ENCODE assay signal across 10 cellular contexts in genomic region chr7:116212859-116213258, GRCh38. TPM values are rescaled to one million over a fixed set of nuclear protein-coding genes. Genes with fewer than 3 reads are reported as not detected.
DNase-seq lines count a peak whose midpoint lies in the region; ATAC-seq, FAIRE-seq and TF ChIP-seq lines count a peak whose summit lies in the region.
"Had no signal": no experiment of that assay in that cellular context is flagged by ENCODE, and none has a peak within 500 bp of the region (broad histone marks: within the 10 kb centered on the region; RNA-seq: fewer than 3 reads in every experiment).

No MANE protein-coding gene starts in this region.

- H3K27me3 ChIP-seq in AG04450 (ENCODE audit: control insufficient read depth, insufficient read depth, low read length) (no peaks in the 10 kb centered on the region), K562 (ENCODE audit: control insufficient read depth in 2 of 2, insufficient read depth in 2 of 2, low read length in 2 of 2) (no peaks in the 10 kb centered on the region)

- H3K27ac ChIP-seq in AG04450 (ENCODE audit: low read depth, low read length) (no peak overlapping the region), K562 (ENCODE audit: extremely low read depth, low read depth, low read length) (peak overlapping the region; percentile 88; the same call in 1 of the 3 replicates), substantia nigra (ENCODE audit: low read depth, low read length, poor library complexity, severe bottlenecking) (no peak overlapping the region)

- intact Hi-C loops in K562 (cut with micrococcal nuclease) (loop anchor here (5.0 to 10.0 kb wide), 5 partner anchors 289 to 1972 kb away; partner anchors contain the start of genes LSM8 and ST7), lower leg skin (cut with DNase I; ENCODE audit: low total_unique reads) (no loop called here)

- H3K4me1 ChIP-seq in K562 (replicated peaks in 1 of 2; ENCODE audit: control insufficient read depth in 2 of 2, insufficient read depth in 2 of 2, low read length in 2 of 2): peaks cover 10 to 32% of the 10 kb centered on the region in 2 experiments

- BruUV-seq in K562 (replicated peaks; lab: Mats Ljungman, UMichigan): no TSS peak

- peaks cover 34 to 65% (median 55%) of the 10 kb centered on the region in 3 donors for H3K4me1 Mint-ChIP-seq in naive B cell

- TF ChIP-seq POLR2A in K562 (conservative IDR thresholded peaks at IDR 0.05) (no peak), lower leg skin (IDR thresholded peaks at IDR 0.05) (no peak)

- H3K9me3 ChIP-seq in AG04450 (ENCODE audit: control insufficient read depth, insufficient read depth, low read length) (no peaks in the 10 kb centered on the region), K562 (replicated peaks; ENCODE audit: control insufficient read depth, insufficient read depth, low read depth, low read length) (no peaks in the 10 kb centered on the region)

- H3K27ac Mint-ChIP-seq in naive B cell: peak overlapping the region in 3 of 6 donors; percentile 83 to 91 (median 83)

- H3K36me3 Mint-ChIP-seq in naive B cell: no peaks in the 10 kb centered on the region

- no peak for TF ChIP-seq EP300 in K562 (IDR thresholded peaks at IDR 0.05; ENCODE audit: low read length)

- peaks cover 56% of the 10 kb centered on the region for H3K79me2 ChIP-seq in K562 (ENCODE audit: control insufficient read depth, insufficient read depth, low read length)

- H3K9me1 ChIP-seq in K562 (ENCODE audit: control insufficient read depth, insufficient read depth, low read length): no peaks in the 10 kb centered on the region

- DNase-seq in AG04450 (ENCODE audit: low read depth, low spot score) (no peak), HCEC 1CT (peak; percentile 73), K562 (ENCODE audit: extremely low read depth in 1 of 4, low spot score in 3 of 4) (no peak), naive B cell (no peak), SIG-M5 treated with dmso at 0.1 percent for 504 hours (lab: John Stamatoyannopoulos, UW; ENCODE audit: unreplicated experiment) (no peak), lower leg skin (ENCODE audit: low spot score in 2 of 2) (no peak), mesenteric fat pad (ENCODE audit: low spot score) (no peak), substantia nigra (lab: John Stamatoyannopoulos, UW) (no peak)
- DNase-seq: activated effector memory CD4-positive, alpha-beta T cell treated with anti-CD3 and anti-CD28 coated beads, Interleukin-2, amount 50 U/mL, for 16 hours; NCI-H345 had no signal

- H2AFZ ChIP-seq in K562 (ENCODE audit: low read depth, low read length): no peak overlapping the region

- H3K4me2 ChIP-seq in K562 (ENCODE audit: insufficient read depth, low read length): peak overlapping the region; percentile 90

- H3K4me3 ChIP-seq in AG04450 (ENCODE audit: low read depth, low read length) (peak overlapping the region; percentile 80), K562 (peak overlapping the region; percentile 74; the same call in 1 of the 2 replicates), lower leg skin (ENCODE audit: low read depth, poor library complexity, severe bottlenecking) (no peak overlapping the region)

- TF ChIP-seq CTCF in AG04450 (IDR thresholded peaks at IDR 0.05; ENCODE audit: low read depth, low read length) (no peak), K562 (IDR thresholded peaks at IDR 0.05 in 2 of 3, conservative IDR thresholded peaks at IDR 0.05 in 1 of 3; ENCODE audit: insufficient read depth in 2 of 3, low read depth in 1 of 3, low read length in 3 of 3) (no peak), lower leg skin (IDR thresholded peaks at IDR 0.05) (no peak)

- POLR2A ChIA-PET in AG04450 (lab: Yijun Ruan, JAX) (no interaction called here), K562 (lab: Yijun Ruan, JAX) (interaction anchor here (1.7 to 2.6 kb wide), 2 partner anchors 13 to 313 kb away, joined by 3 to 8 read pairs; partner anchors contain the start of gene CAV1)

- H3K9me3 Mint-ChIP-seq in naive B cell: no peaks in the 10 kb centered on the region

- in situ Hi-C loops in K562 (cut with MboI): no loop called here

- H3K9ac ChIP-seq in K562 (ENCODE audit: insufficient read depth in 1 of 2, low read depth in 2 of 2, low read length in 2 of 2): peak overlapping the region in 1 of 2 experiments; percentile 88; a peak in 2 of 4 replicates

- 0 out of 4 replicates have a peak, but pooled peaks of 1 of the 2 experiments have one; percentile 6 for TF ChIP-seq RAD21 in K562 (CRISPR knock-in tag; conservative IDR thresholded peaks at IDR 0.05 in 1 of 2, IDR thresholded peaks at IDR 0.05 in 1 of 2)

- CTCF ChIA-PET in AG04450 (lab: Charles Lee): interaction anchor here (1.0 to 2.4 kb wide), 4 partner anchors 23 to 376 kb away, joined by 3 to 9 read pairs (median 6); no protein-coding TSS in a partner anchor
- CTCF ChIA-PET in K562 (lab: Yijun Ruan, JAX; ENCODE audit: low intra/inter-chr PET ratio): interaction anchor here (0.5 kb wide), 1 partner anchor 397 kb away, joined by 3 read pairs; no protein-coding TSS in a partner anchor

- WGBS in K562 (ENCODE audit: insufficient coverage, low coverage, missing lambda C conversion rate): 7% methylated on average over 4 of the region's 4 CpGs
- 31 to 40% methylated on average over 4 of the region's 4 CpGs for WGBS in lower leg skin, 2 donors

- FAIRE-seq in K562 (lab: Jason Lieb, UNC): no peak

- H3K4me3 Mint-ChIP-seq in naive B cell: peak overlapping the region; percentile 0 to 99 (median 71)

- H3K36me3 ChIP-seq in K562 (ENCODE audit: control insufficient read depth, insufficient read depth, low read length): no peaks in the 10 kb centered on the region; the same call in 2 of the 3 replicates

- H4K20me1 ChIP-seq in K562 (replicated peaks; ENCODE audit: control insufficient read depth, insufficient read depth, low read length): peaks cover 8% of the 10 kb centered on the region

- H3K27me3 Mint-ChIP-seq in naive B cell: no peaks in the 10 kb centered on the region

- ATAC-seq in K562 (no peak), naive B cell (ENCODE audit: low read depth in 2 of 2) (no peak)

TF ChIP-seq in K562, 482 proteins besides CTCF, POLR2A, EP300 and RAD21 (continues in another document):
- TF ChIP-seq HDAC3 (IDR thresholded peaks at IDR 0.05; ENCODE audit: borderline replicate concordance, partially characterized antibody) (no peak), CEBPB (tag; IDR thresholded peaks at IDR 0.05) (peak; percentile 90)
- TF ChIP-seq, protein P1, sequence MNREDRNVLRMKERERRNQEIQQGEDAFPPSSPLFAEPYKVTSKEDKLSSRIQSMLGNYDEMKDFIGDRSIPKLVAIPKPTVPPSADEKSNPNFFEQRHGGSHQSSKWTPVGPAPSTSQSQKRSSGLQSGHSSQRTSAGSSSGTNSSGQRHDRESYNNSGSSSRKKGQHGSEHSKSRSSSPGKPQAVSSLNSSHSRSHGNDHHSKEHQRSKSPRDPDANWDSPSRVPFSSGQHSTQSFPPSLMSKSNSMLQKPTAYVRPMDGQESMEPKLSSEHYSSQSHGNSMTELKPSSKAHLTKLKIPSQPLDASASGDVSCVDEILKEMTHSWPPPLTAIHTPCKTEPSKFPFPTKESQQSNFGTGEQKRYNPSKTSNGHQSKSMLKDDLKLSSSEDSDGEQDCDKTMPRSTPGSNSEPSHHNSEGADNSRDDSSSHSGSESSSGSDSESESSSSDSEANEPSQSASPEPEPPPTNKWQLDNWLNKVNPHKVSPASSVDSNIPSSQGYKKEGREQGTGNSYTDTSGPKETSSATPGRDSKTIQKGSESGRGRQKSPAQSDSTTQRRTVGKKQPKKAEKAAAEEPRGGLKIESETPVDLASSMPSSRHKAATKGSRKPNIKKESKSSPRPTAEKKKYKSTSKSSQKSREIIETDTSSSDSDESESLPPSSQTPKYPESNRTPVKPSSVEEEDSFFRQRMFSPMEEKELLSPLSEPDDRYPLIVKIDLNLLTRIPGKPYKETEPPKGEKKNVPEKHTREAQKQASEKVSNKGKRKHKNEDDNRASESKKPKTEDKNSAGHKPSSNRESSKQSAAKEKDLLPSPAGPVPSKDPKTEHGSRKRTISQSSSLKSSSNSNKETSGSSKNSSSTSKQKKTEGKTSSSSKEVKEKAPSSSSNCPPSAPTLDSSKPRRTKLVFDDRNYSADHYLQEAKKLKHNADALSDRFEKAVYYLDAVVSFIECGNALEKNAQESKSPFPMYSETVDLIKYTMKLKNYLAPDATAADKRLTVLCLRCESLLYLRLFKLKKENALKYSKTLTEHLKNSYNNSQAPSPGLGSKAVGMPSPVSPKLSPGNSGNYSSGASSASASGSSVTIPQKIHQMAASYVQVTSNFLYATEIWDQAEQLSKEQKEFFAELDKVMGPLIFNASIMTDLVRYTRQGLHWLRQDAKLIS (CRISPR knock-in tag; IDR thresholded peaks at IDR 0.05): 0 out of 2 replicates have a peak, but pooled peaks have one; percentile 57

RNA-seq across cellular contexts. Expression of gene TES, which starts 2.5 kb away (rescaled TPM):
- polyA plus RNA-seq in AG04450 (2011; rRNA removed) (130 and 152 TPM in 2 replicates), K562 (2011; rRNA removed) (34.3 and 41.7 TPM in 2 replicates), K562 (2014; fragmentation: Illumina TruSeq; extraction: Trizol) (54.6 and 56.3 TPM in 2 replicates), K562 (2014; fragmentation: Nextera tagmentation; extraction: Ambion mirVana) (10 to 100 TPM; 20.7 to 26.3 TPM), K562 (2014; rRNA removed) (56.1 and 57.7 TPM in 2 replicates), naive B cell (ENCODE audit: low read depth in 6 of 6) (100 to 1,000 TPM in 5 of 6 donors, 10 to 100 TPM in 1; 98.1 to 195 (median 133) TPM)
- 82.7 and 88.1 TPM in 2 replicates for polyA minus RNA-seq in AG04450 (2011; rRNA and poly(A)+ RNA removed)
- total RNA-seq in K562 (2011; cell fraction: chromatin; rRNA removed; ENCODE audit: low replicate concordance): 19.0 and 47.8 TPM in 2 replicates
- 12.1 and 15.0 TPM in 2 replicates for total RNA-seq in K562 (2011; cell fraction: nucleolus; rRNA removed)
- 20.7 and 21.8 TPM in 2 replicates for total RNA-seq in K562 (2011; cell fraction: nucleoplasm; rRNA removed)
- total RNA-seq in K562 (2014; rRNA removed) (57.6 and 61.6 TPM in 2 replicates), K562 (2014; rRNA removed; fragmentation: Illumina TruSeq; extraction: Trizol) (53.8 and 61.6 TPM in 2 replicates), K562 (2015; rRNA removed; fragmentation: Illumina TruSeq; extraction: Trizol) (40.9 and 43.8 TPM in 2 replicates), K562 (2021) (52.1 and 58.0 TPM in 2 replicates), lower leg skin (10 to 100 TPM; 34.1 to 61.5 (median 46.5) TPM), mesenteric fat pad (30.3 TPM)
- 13.8 and 21.1 TPM in 2 replicates for polyA plus RNA-seq in K562 (2011; cell fraction: cytosol; rRNA removed)
- 18.6 and 49.8 TPM in 2 replicates for polyA plus RNA-seq in K562 (2011; cell fraction: nucleus; rRNA removed)
- 49.7 and 119 TPM in 2 replicates for polyA plus RNA-seq in K562 (2012)
- polyA minus RNA-seq in K562 (2011; rRNA and poly(A)+ RNA removed): 27.7 and 33.4 TPM in 2 replicates
- polyA minus RNA-seq in K562 (2011; cell fraction: cytosol; rRNA and poly(A)+ RNA removed): 11.3 and 15.4 TPM in 2 replicates
- polyA minus RNA-seq in K562 (2011; cell fraction: nucleus; rRNA and poly(A)+ RNA removed): 7.0 and 26.5 TPM in 2 replicates
